10 cellular contexts compared by ENCODE assay signal in the genomic region with DNA sequence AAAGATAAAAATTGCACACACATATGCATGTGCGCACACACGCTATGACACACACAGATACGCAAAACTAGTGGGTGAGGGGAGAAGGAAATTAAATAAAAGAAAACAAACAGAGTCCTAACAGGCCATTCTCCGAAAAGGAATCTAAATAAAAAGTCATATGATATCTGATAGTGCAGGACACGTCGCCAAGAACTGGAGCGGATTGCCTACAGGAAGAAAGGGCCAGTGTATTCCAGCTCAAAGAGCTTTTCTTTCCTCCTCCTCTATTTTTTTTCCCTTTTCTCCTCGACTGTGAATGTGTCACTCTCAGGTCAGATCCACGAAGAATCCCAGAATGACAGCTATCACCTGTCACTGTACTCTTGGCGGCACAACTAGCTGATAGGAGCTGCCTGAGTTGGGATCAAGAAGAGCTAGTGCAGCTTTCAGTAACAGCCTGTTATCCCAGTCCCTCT.
DNase-seq lines count a peak whose midpoint lies in the region; TF ChIP-seq lines count a peak whose summit lies in the region.
"Had no signal": no experiment of that assay in that cellular context is flagged by ENCODE, and none has a peak within 500 bp of the region (broad histone marks: within the 10 kb centered on the region; RNA-seq: fewer than 3 reads in every experiment).

No MANE protein-coding gene starts in this region.

- H3K27me3 ChIP-seq in ovary, result no peaks in the 10 kb centered on the region

- TF ChIP-seq CTCF in Calu3 (IDR thresholded peaks at IDR 0.05; ENCODE audit: unreplicated experiment), result no peak
- TF ChIP-seq CTCF in fibroblast of the aortic adventitia (IDR thresholded peaks at IDR 0.05; ENCODE audit: insufficient read depth, low read length), result no peak
- TF ChIP-seq CTCF in ovary (IDR thresholded peaks at IDR 0.05), result no peak

- H3K4me3 Mint-ChIP-seq in Calu3 (ENCODE audit: low read depth, unreplicated experiment), result peak overlapping the region; percentile 29
- H3K4me3 Mint-ChIP-seq: activated T-cell treated with anti-CD3 and anti-CD28 coated beads, Interleukin-2, amount 50 U/mL, for 4 hours had no signal

- no peaks in the 10 kb centered on the region for H3K36me3 ChIP-seq in ovary

- H3K9me3 ChIP-seq in ovary, result no peaks in the 10 kb centered on the region

- no peak for TF ChIP-seq EP300 in ovary (IDR thresholded peaks at IDR 0.05)

- 5 to 8% (median 7%) methylated on average over 10 of the region's 10 CpGs for WGBS in ovary, 3 donors

- CTCF ChIA-PET in Calu3 (lab: Charles Lee), result no interaction called here

- H3K36me3 Mint-ChIP-seq in Calu3 (ENCODE audit: insufficient read depth, unreplicated experiment), result peaks cover 8% of the 10 kb centered on the region

- H3K4me1 ChIP-seq in ovary (ENCODE audit: insufficient read depth), result peaks cover 5% of the 10 kb centered on the region

- intact Hi-C loops in Calu3 (cut with micrococcal nuclease; ENCODE audit: unreplicated experiment) (no loop called here), ovary (cut with DNase I) (loop anchor here in 1 of 4 donors (5.0 kb wide), 1 partner anchor 34 kb away; no protein-coding TSS in a partner anchor), posterior vena cava (cut with DNase I) (loop anchor here in 1 of 2 donors (5.0 kb wide), 1 partner anchor 34 kb away; no protein-coding TSS in a partner anchor)

- peaks cover 14% of the 10 kb centered on the region for H3K4me1 Mint-ChIP-seq in Calu3 (ENCODE audit: low read depth, unreplicated experiment)

- no peaks in the 10 kb centered on the region for H3K27me3 Mint-ChIP-seq in Calu3 (ENCODE audit: unreplicated experiment)

- TF ChIP-seq POLR2A in ovary (IDR thresholded peaks at IDR 0.05), result no peak

- no peaks in the 10 kb centered on the region for H3K9me3 Mint-ChIP-seq in Calu3 (ENCODE audit: low read depth, unreplicated experiment)
- H3K9me3 Mint-ChIP-seq: activated T-cell treated with anti-CD3 and anti-CD28 coated beads, Interleukin-2, amount 50 U/mL, for 4 hours had no signal

- H3K27ac ChIP-seq in ovary, result peak overlapping the region; percentile 4 to 83

- no TSS peak for BruUV-seq in Calu3 (replicated peaks; lab: Mats Ljungman, UMichigan)

- peak overlapping the region; percentile 60 for H3K27ac Mint-ChIP-seq in Calu3 (ENCODE audit: unreplicated experiment)

- H3K4me3 ChIP-seq in fibroblast of the aortic adventitia (ENCODE audit: low read depth, low read length) (peak overlapping the region; percentile 40), ovary (peak overlapping the region; percentile 23)

- no peak for DNase-seq in Calu3
- peak; percentile 19 for DNase-seq in NCI-H345 treated with DMSO at 0.1 percent for 48 hours (lab: John Stamatoyannopoulos, UW; ENCODE audit: unreplicated experiment)
- DNase-seq in fibroblast of the aortic adventitia (ENCODE audit: low read depth), result peak; percentile 66
- peak; percentile 36 to 52 (median 47) for DNase-seq in ovary
- DNase-seq in activated T-cell treated with anti-CD3 and anti-CD28 coated beads, Interleukin-2, amount 50 U/mL, for 1 hour, result no peak
- no peak for DNase-seq in OCI-M2 (lab: John Stamatoyannopoulos, UW; ENCODE audit: unreplicated experiment)
- no peak for DNase-seq in HT-29 (ENCODE audit: low spot score)
- no peak for DNase-seq in posterior vena cava (ENCODE audit: low spot score)
- DNase-seq: activated T-cell treated with anti-CD3 and anti-CD28 coated beads, Interleukin-2, amount 50 U/mL, for 4 hours; occipital lobe had no signal

Comparison
In these comparisons a context has a peak if more than half of its experiments do, and no peak if none do; other contexts are left out.
1. DNase-seq: peak in NCI-H345 treated with DMSO at 0.1 percent for 48 hours (single experiment), fibroblast of the aortic adventitia (single experiment) and ovary (5 of 5); none in Calu3 (single experiment), activated T-cell treated with anti-CD3 and anti-CD28 coated beads, Interleukin-2, amount 50 U/mL, for 1 hour (single experiment), OCI-M2 (single experiment), HT-29 (single experiment) and posterior vena cava (single experiment).